In genomic region chr15:41621200-41622193, GRCh38 we compare ENCODE assay signal across 8 cellular contexts. TPM values are rescaled to one million over a fixed set of nuclear protein-coding genes. Genes with fewer than 3 reads are reported as not detected.
DNase-seq lines count a peak whose midpoint lies in the region; ATAC-seq and TF ChIP-seq lines count a peak whose summit lies in the region.

No MANE protein-coding gene starts in this region.

- peaks cover 13% of the 10 kb centered on the region for H3K4me1 Mint-ChIP-seq in activated CD4-positive, alpha-beta T cell treated with anti-CD3 and anti-CD28 coated beads, Interleukin-2, amount 10 ng/mL, durations not matched to agents 24 days and 14 days

- CTCF ChIA-PET in BJ (lab: Yijun Ruan, JAX) (interaction anchor here (0.6 to 1.4 kb wide), 2 partner anchors 36 to 1236 kb away, joined by 3 to 5 read pairs; no protein-coding TSS in a partner anchor), HEK293T (lab: Yijun Ruan, JAX) (interaction anchor here (0.6 kb wide), 1 partner anchor 220 kb away, joined by 3 read pairs; no protein-coding TSS in a partner anchor)

- POLR2A ChIA-PET in BJ (lab: Charles Lee) (no interaction called here), HEK293T (lab: Yijun Ruan, JAX) (interaction anchor here (0.7 to 1.3 kb wide), 8 partner anchors 9 to 60 kb away, joined by 3 to 4 read pairs (median 3); partner anchors contain the start of gene MGA)

- H3K36me3 Mint-ChIP-seq in activated CD4-positive, alpha-beta T cell treated with anti-CD3 and anti-CD28 coated beads, Interleukin-2, amount 10 ng/mL, durations not matched to agents 24 days and 14 days (ENCODE audit: low read depth), result no peaks in the 10 kb centered on the region

- H3K27me3 ChIP-seq in BJ (ENCODE audit: control insufficient read depth, insufficient read depth, low read length), result no peaks in the 10 kb centered on the region

- H3K36me3 ChIP-seq in BJ (ENCODE audit: control insufficient read depth, insufficient read depth, low read length), result no peaks in the 10 kb centered on the region

- H3K27ac Mint-ChIP-seq in activated CD4-positive, alpha-beta T cell treated with anti-CD3 and anti-CD28 coated beads, Interleukin-2, amount 10 ng/mL, durations not matched to agents 24 days and 14 days, result peak overlapping the region; percentile 88

- peaks cover 7% of the 10 kb centered on the region for H3K9me3 Mint-ChIP-seq in activated CD4-positive, alpha-beta T cell treated with anti-CD3 and anti-CD28 coated beads, Interleukin-2, amount 10 ng/mL, durations not matched to agents 24 days and 14 days

- TF ChIP-seq CTCF in BJ (IDR thresholded peaks at IDR 0.05; ENCODE audit: insufficient read depth, low read depth, low read length), result no peak
- TF ChIP-seq CTCF in choroid plexus epithelial cell (conservative IDR thresholded peaks at IDR 0.05; ENCODE audit: low read depth, low read length), result no peak

- peak; percentile 13 for DNase-seq in BJ (ENCODE audit: low read depth)
- peak; percentile 80 for DNase-seq in HEK293T (ENCODE audit: extremely low spot score)
- DNase-seq in NCI-H446 treated with DMSO at 0.1 percent for 48 hours (lab: John Stamatoyannopoulos, UW), result peak; percentile 91
- peak; percentile 92 for DNase-seq in activated CD4-positive, alpha-beta T cell treated with anti-CD3 and anti-CD28 coated beads, Interleukin-2, amount 10 ng/mL, durations not matched to agents 24 days and 14 days
- DNase-seq in choroid plexus epithelial cell (ENCODE audit: low read depth), result peak; percentile 91
- DNase-seq in kidney tubule cell (ENCODE audit: low spot score), result peak; percentile 84
- peak; percentile 64 to 78 (median 74) for DNase-seq in stimulated activated CD4-positive, alpha-beta T cell treated with anti-CD3 and anti-CD28 coated beads, Interleukin-12 subunit alpha, Interleukin-12 subunit beta, amount 100 ng/mL, for 48 hours (ENCODE audit: low read depth in 2 of 3, low spot score in 1 of 3)

- H3K4me3 ChIP-seq in BJ (ENCODE audit: low read depth, low read length) (peak overlapping the region; percentile 46), choroid plexus epithelial cell (ENCODE audit: low read depth, low read length) (peak overlapping the region; percentile 62)

- ATAC-seq in GM18861 (IDR thresholded peaks at IDR 0.05; ENCODE audit: unreplicated experiment), result no peak

- peak overlapping the region; percentile 84 for H3K4me3 Mint-ChIP-seq in activated CD4-positive, alpha-beta T cell treated with anti-CD3 and anti-CD28 coated beads, Interleukin-2, amount 10 ng/mL, durations not matched to agents 24 days and 14 days

- H3K27me3 Mint-ChIP-seq in activated CD4-positive, alpha-beta T cell treated with anti-CD3 and anti-CD28 coated beads, Interleukin-2, amount 10 ng/mL, durations not matched to agents 24 days and 14 days, result peaks cover 17% of the 10 kb centered on the region

- intact Hi-C loops in activated CD4-positive, alpha-beta T cell treated with anti-CD3 and anti-CD28 coated beads, Interleukin-2, amount 10 ng/mL, durations not matched to agents 24 days and 14 days (cut with micrococcal nuclease), result loop anchor here (1.0 to 5.0 kb wide), 3 partner anchors 40 to 191 kb away; partner anchors contain the start of gene ITPKA

TF ChIP-seq in HEK293T, 16 proteins besides CTCF, POLR2A, EP300 and RAD21:
- TF ChIP-seq L3MBTL2 (conservative IDR thresholded peaks at IDR 0.05) (peak; percentile 99), ELF4 (IDR thresholded peaks at IDR 0.05) (no peak), SUZ12 (IDR thresholded peaks at IDR 0.05) (no peak), FOXM1 (IDR thresholded peaks at IDR 0.05; ENCODE audit: borderline replicate concordance) (peak; percentile 27; the same call in 1 of the 2 replicates), LEF1 (IDR thresholded peaks at IDR 0.05; ENCODE audit: borderline replicate concordance) (no peak), FOXA1 (IDR thresholded peaks at IDR 0.05) (no peak), HDGF (IDR thresholded peaks at IDR 0.05; ENCODE audit: borderline replicate concordance) (no peak), SP1 (IDR thresholded peaks at IDR 0.05) (no peak), FOXK2 (IDR thresholded peaks at IDR 0.05) (no peak), ARNT (IDR thresholded peaks at IDR 0.05) (no peak), CTBP1 (IDR thresholded peaks at IDR 0.05; ENCODE audit: borderline replicate concordance) (no peak), NFRKB (IDR thresholded peaks at IDR 0.05) (no peak), ZNF384 (IDR thresholded peaks at IDR 0.05) (no peak)
TF ChIP-seq in HEK293T: peak in this region for 2.

RNA-seq across cellular contexts. Expression of gene MGA, which starts 38.7 kb away (rescaled TPM):
- polyA plus RNA-seq in BJ (2011; rRNA removed), result 4.7 and 8.0 TPM in 2 replicates
- 23.9 and 26.1 TPM in 2 replicates for polyA minus RNA-seq in BJ (2011; rRNA and poly(A)+ RNA removed)
- total RNA-seq in activated CD4-positive, alpha-beta T cell treated with anti-CD3 and anti-CD28 coated beads, Interleukin-2, amount 10 ng/mL, durations not matched to agents 24 days and 14 days, result 36.0 and 37.7 TPM in 2 replicates

Comparison
In these comparisons a context has a peak if more than half of its experiments do, and no peak if none do; other contexts are left out.
1. DNase-seq: peak in every context shown above with its lines; median percentile 92 in activated CD4-positive, alpha-beta T cell treated with anti-CD3 and anti-CD28 coated beads, Interleukin-2, amount 10 ng/mL, durations not matched to agents 24 days and 14 days; 91 in NCI-H446 treated with DMSO at 0.1 percent for 48 hours; 91 in choroid plexus epithelial cell; 84 in kidney tubule cell; 80 in HEK293T; 74 in stimulated activated CD4-positive, alpha-beta T cell treated with anti-CD3 and anti-CD28 coated beads, Interleukin-12 subunit alpha, Interleukin-12 subunit beta, amount 100 ng/mL, for 48 hours; 13 in BJ.